In the genomic region with DNA sequence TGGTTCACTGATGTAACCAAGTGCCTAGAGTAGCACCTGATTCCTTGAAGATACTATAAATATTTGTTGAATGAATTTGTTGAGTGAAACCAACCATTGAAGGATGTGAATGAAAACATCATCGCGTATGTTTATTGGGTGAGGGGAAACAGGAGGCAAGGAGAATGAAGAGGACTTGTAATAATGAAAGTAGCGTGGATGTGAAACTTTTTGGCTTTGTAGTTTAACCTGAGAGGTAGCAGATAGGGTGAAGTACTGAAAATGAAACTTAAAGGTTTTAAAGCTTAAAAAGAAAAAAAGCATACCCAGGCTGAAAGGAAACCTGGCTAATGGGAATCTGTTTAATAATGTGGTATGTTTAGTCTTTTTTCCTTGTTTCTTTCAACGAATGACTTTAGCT, we compare ENCODE assay signal across 10 cellular contexts. TPM values are rescaled to one million over a fixed set of nuclear protein-coding genes. Genes with fewer than 3 reads are reported as not detected.
DNase-seq lines count a peak whose midpoint lies in the region; ATAC-seq lines count a peak whose summit lies in the region.
"Had no signal": no experiment of that assay in that cellular context is flagged by ENCODE, and none has a peak within 500 bp of the region (broad histone marks: within the 10 kb centered on the region; RNA-seq: fewer than 3 reads in every experiment).

No MANE protein-coding gene starts in this region.

- POLR2A ChIA-PET in activated CD4-positive, alpha-beta T cell treated with anti-CD3 and anti-CD28 coated beads for 36 hours (lab: Charles Lee), result interaction anchor here (0.9 to 1.0 kb wide), 2 partner anchors 12 to 146 kb away, joined by 6 to 8 read pairs; no protein-coding TSS in a partner anchor
- POLR2A ChIA-PET in naive thymus-derived CD8-positive, alpha-beta T cell (lab: Charles Lee), result interaction anchor here (0.6 kb wide), 1 partner anchor 19 kb away, joined by 3 read pairs; no protein-coding TSS in a partner anchor

- H3K36me3 Mint-ChIP-seq in activated CD4-positive, alpha-beta T cell treated with anti-CD3 and anti-CD28 coated beads for 36 hours (ENCODE audit: low read depth), result peaks cover 6% of the 10 kb centered on the region
- no peaks in the 10 kb centered on the region for H3K36me3 Mint-ChIP-seq in naive thymus-derived CD8-positive, alpha-beta T cell

- H3K4me3 Mint-ChIP-seq in activated CD4-positive, alpha-beta T cell treated with anti-CD3 and anti-CD28 coated beads for 36 hours, result no peak overlapping the region
- peak overlapping the region; percentile 11 to 77 (median 52) for H3K4me3 Mint-ChIP-seq in naive thymus-derived CD8-positive, alpha-beta T cell

- peaks cover 73% of the 10 kb centered on the region for H3K4me1 Mint-ChIP-seq in activated CD4-positive, alpha-beta T cell treated with anti-CD3 and anti-CD28 coated beads for 36 hours
- H3K4me1 Mint-ChIP-seq in naive thymus-derived CD8-positive, alpha-beta T cell, result peaks cover 34 to 80% (median 74%) of the 10 kb centered on the region in 4 donors

- CTCF ChIA-PET in activated CD4-positive, alpha-beta T cell treated with anti-CD3 and anti-CD28 coated beads for 36 hours (lab: Charles Lee), result interaction anchor here (0.7 to 1.9 kb wide), 5 partner anchors 9 to 122 kb away, joined by 3 to 7 read pairs (median 3); no protein-coding TSS in a partner anchor

- H3K27ac Mint-ChIP-seq in activated CD4-positive, alpha-beta T cell treated with anti-CD3 and anti-CD28 coated beads for 36 hours, result peak overlapping the region; percentile 48
- peak overlapping the region; percentile 8 to 92 (median 58) for H3K27ac Mint-ChIP-seq in naive thymus-derived CD8-positive, alpha-beta T cell

- DNase-seq in activated CD4-positive, alpha-beta T cell treated with anti-CD3 and anti-CD28 coated beads for 36 hours, result no peak
- no peak for DNase-seq in activated CD4-positive, alpha-beta T cell treated with anti-CD3 and anti-CD28 coated beads, Interleukin-2, amount 50 U/mL, for 1 hour
- peak in 4 of 10 donors; percentile 8 to 59 (median 36) for DNase-seq in naive thymus-derived CD8-positive, alpha-beta T cell
- DNase-seq in ecto neural progenitor cell (ENCODE audit: low spot score) (no peak), caudate nucleus (lab: John Stamatoyannopoulos, UW) (no peak), COLO829 (ENCODE audit: low spot score) (no peak)

- ATAC-seq in activated CD4-positive, alpha-beta T cell treated with anti-CD3 and anti-CD28 coated beads for 36 hours, result peak; percentile 62
- ATAC-seq in GM21737 (IDR thresholded peaks at IDR 0.05; ENCODE audit: unreplicated experiment), result peak; percentile 68
- ATAC-seq in HG03558 (IDR thresholded peaks at IDR 0.05; ENCODE audit: extremely low read depth, unreplicated experiment), result peak; percentile 57
- ATAC-seq in naive thymus-derived CD8-positive, alpha-beta T cell, result peak; percentile 19 to 73

- no peaks in the 10 kb centered on the region for H3K27me3 Mint-ChIP-seq in activated CD4-positive, alpha-beta T cell treated with anti-CD3 and anti-CD28 coated beads for 36 hours
- H3K27me3 Mint-ChIP-seq in naive thymus-derived CD8-positive, alpha-beta T cell, result no peaks in the 10 kb centered on the region

- no peaks in the 10 kb centered on the region for H3K9me3 Mint-ChIP-seq in activated CD4-positive, alpha-beta T cell treated with anti-CD3 and anti-CD28 coated beads for 36 hours (ENCODE audit: low read depth)
- H3K9me3 Mint-ChIP-seq in naive thymus-derived CD8-positive, alpha-beta T cell, result no peaks in the 10 kb centered on the region

- intact Hi-C loops in activated CD4-positive, alpha-beta T cell treated with anti-CD3 and anti-CD28 coated beads for 36 hours (cut with DNase I, micrococcal nuclease), result loop anchor here (1.0 to 5.0 kb wide), 10 partner anchors 8 to 215 kb away; a partner anchor contains a TSS

- H3K27ac ChIP-seq in caudate nucleus (ENCODE audit: low read depth, low read length), result no peak overlapping the region
- H3K27ac ChIP-seq: hepatocyte, thoracic aorta had no signal

RNA-seq across cellular contexts. Expression of a gene that starts 5.2 kb away (rescaled TPM):
- total RNA-seq in activated CD4-positive, alpha-beta T cell treated with anti-CD3 and anti-CD28 coated beads for 36 hours, result 10 to 100 TPM; 49.4 to 54.0 TPM
- 10 to 100 TPM; 72.6 to 78.6 TPM for total RNA-seq in naive thymus-derived CD8-positive, alpha-beta T cell
- 10 to 100 TPM; 11.0 to 25.5 (median 24.0) TPM for polyA plus RNA-seq in naive thymus-derived CD8-positive, alpha-beta T cell
